9 cellular contexts compared by ENCODE assay signal in genomic region chr14:59028476-59029202, GRCh38.
DNase-seq lines count a peak whose midpoint lies in the region; ATAC-seq and TF ChIP-seq lines count a peak whose summit lies in the region.
"Had no signal": no experiment of that assay in that cellular context is flagged by ENCODE, and none has a peak within 500 bp of the region (broad histone marks: within the 10 kb centered on the region; RNA-seq: fewer than 3 reads in every experiment).

No MANE protein-coding gene starts in this region.

- TF ChIP-seq CTCF in BE2C (IDR thresholded peaks at IDR 0.05; ENCODE audit: low read depth, low read length) (peak; percentile 90), upper lobe of left lung (IDR thresholded peaks at IDR 0.05) (peak; percentile 37 to 69 (median 61))

- H3K9me3 Mint-ChIP-seq in T-helper 2 cell treated with Interferon-gamma antibody and Interleukin-4, amounts not matched to agents 5 μg/mL and 100 μg/mL, for 36 hours, result no peaks in the 10 kb centered on the region

- peaks cover 4% of the 10 kb centered on the region for H3K27me3 Mint-ChIP-seq in T-helper 2 cell treated with Interferon-gamma antibody and Interleukin-4, amounts not matched to agents 5 μg/mL and 100 μg/mL, for 36 hours (ENCODE audit: low read depth)

- no peak for TF ChIP-seq EP300 in upper lobe of left lung (IDR thresholded peaks at IDR 0.05)

- no peak overlapping the region for H3K27ac Mint-ChIP-seq in T-helper 2 cell treated with Interferon-gamma antibody and Interleukin-4, amounts not matched to agents 5 μg/mL and 100 μg/mL, for 36 hours

- H3K36me3 ChIP-seq in BE2C, result no peaks in the 10 kb centered on the region
- H3K36me3 ChIP-seq in upper lobe of left lung, result no peaks in the 10 kb centered on the region

- ATAC-seq in GM18861 (IDR thresholded peaks at IDR 0.05; ENCODE audit: unreplicated experiment) (peak; percentile 90), HG02973 (IDR thresholded peaks at IDR 0.05; ENCODE audit: unreplicated experiment) (peak; percentile 90), upper lobe of left lung (ENCODE audit: low FRiP score in 2 of 2) (peak; percentile 73 to 81)

- no peaks in the 10 kb centered on the region for H3K36me3 Mint-ChIP-seq in T-helper 2 cell treated with Interferon-gamma antibody and Interleukin-4, amounts not matched to agents 5 μg/mL and 100 μg/mL, for 36 hours (ENCODE audit: low read depth)

- no peaks in the 10 kb centered on the region for H3K4me1 ChIP-seq in BE2C
- H3K4me1 ChIP-seq in upper lobe of left lung, result no peaks in the 10 kb centered on the region

- H3K27ac ChIP-seq in epithelial cell of prostate (no peak overlapping the region), upper lobe of left lung (no peak overlapping the region)
- H3K27ac ChIP-seq: SK-N-MC had no signal

- TF ChIP-seq POLR2A in upper lobe of left lung (IDR thresholded peaks at IDR 0.05), result no peak

- DNase-seq in BE2C, result peak; percentile 59
- DNase-seq in NCI-H1694 treated with DMSO at 0.1 percent for 48 hours (lab: John Stamatoyannopoulos, UW), result peak; percentile 73
- peak; percentile 12 for DNase-seq in T-helper 2 cell treated with Interferon-gamma antibody and Interleukin-4, amounts not matched to agents 5 μg/mL and 100 μg/mL, for 36 hours (ENCODE audit: low spot score)
- DNase-seq in epithelial cell of prostate (ENCODE audit: low read depth, low spot score), result peak; percentile 14
- peak; percentile 86 for DNase-seq in myocyte (ENCODE audit: low read depth)
- peak in 1 of 2 donors; percentile 35 for DNase-seq in upper lobe of left lung

- peak overlapping the region; percentile 28 for H3K4me3 Mint-ChIP-seq in T-helper 2 cell treated with Interferon-gamma antibody and Interleukin-4, amounts not matched to agents 5 μg/mL and 100 μg/mL, for 36 hours

- 0 to 2% methylated on average over 5 of the region's 5 CpGs for WGBS in upper lobe of left lung, 2 donors

- no peak overlapping the region for H3K4me3 ChIP-seq in BE2C (ENCODE audit: low read depth, low read length)
- H3K4me3 ChIP-seq in upper lobe of left lung, result no peak overlapping the region
- H3K4me3 ChIP-seq: SK-N-MC had no signal

- no peaks in the 10 kb centered on the region for H3K9me3 ChIP-seq in BE2C
- no peaks in the 10 kb centered on the region for H3K9me3 ChIP-seq in upper lobe of left lung

- peaks cover 2% of the 10 kb centered on the region for H3K4me1 Mint-ChIP-seq in T-helper 2 cell treated with Interferon-gamma antibody and Interleukin-4, amounts not matched to agents 5 μg/mL and 100 μg/mL, for 36 hours (ENCODE audit: low read depth)

- H3K27me3 ChIP-seq in BE2C (no peaks in the 10 kb centered on the region; the same call in 1 of the 2 replicates), upper lobe of left lung (no peaks in the 10 kb centered on the region)
